In the genomic region with DNA sequence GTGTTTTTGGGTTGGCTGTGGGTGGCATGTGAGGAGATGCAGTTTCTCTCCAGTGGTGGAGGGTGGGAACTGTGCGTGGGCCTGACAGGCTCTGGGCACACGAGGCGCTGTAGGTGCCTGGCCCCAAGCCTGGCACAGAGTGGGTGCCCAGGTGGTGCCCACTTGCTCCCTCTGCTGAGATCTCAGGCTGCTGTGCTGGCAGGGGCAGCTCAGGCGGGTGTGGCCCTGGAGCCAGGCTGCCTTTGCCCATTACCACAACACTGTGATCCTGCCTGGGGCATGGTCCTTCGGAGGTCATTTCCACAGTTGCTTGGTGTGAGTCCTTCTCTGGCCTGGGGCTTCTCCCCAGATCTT, we compare ENCODE assay signal across 23 cellular contexts. TPM values are rescaled to one million over a fixed set of nuclear protein-coding genes. Genes with fewer than 3 reads are reported as not detected.
DNase-seq lines count a peak whose midpoint lies in the region; ATAC-seq, FAIRE-seq and TF ChIP-seq lines count a peak whose summit lies in the region.
"Had no signal": no experiment of that assay in that cellular context is flagged by ENCODE, and none has a peak within 500 bp of the region (broad histone marks: within the 10 kb centered on the region; RNA-seq: fewer than 3 reads in every experiment).

No MANE protein-coding gene starts in this region.

- H4K20me1 ChIP-seq in DND-41 (ENCODE audit: insufficient read depth, low read length), result peaks cover 52% of the 10 kb centered on the region
- no peaks in the 10 kb centered on the region for H4K20me1 ChIP-seq in GM12878 (ENCODE audit: control insufficient read depth, insufficient read depth)

- RAD21 ChIA-PET in GM12878 (lab: Charles Lee; ENCODE audit: unreplicated experiment), result no interaction called here

- no peaks in the 10 kb centered on the region for H3K9me3 ChIP-seq in CD8-positive, alpha-beta T cell (ENCODE audit: low read length)
- H3K9me3 ChIP-seq in DND-41 (ENCODE audit: insufficient read depth, low read length, severe bottlenecking), result no peaks in the 10 kb centered on the region
- no peaks in the 10 kb centered on the region for H3K9me3 ChIP-seq in GM12878 (replicated peaks; ENCODE audit: control insufficient read depth, insufficient read depth, low read length)
- H3K9me3 ChIP-seq in mesenchymal stem cell (ENCODE audit: control insufficient read depth, low read length), result no peaks in the 10 kb centered on the region
- H3K9me3 ChIP-seq: left lung, sigmoid colon, upper lobe of left lung had no signal

- no peak for TF ChIP-seq EP300 in GM12878 (IDR thresholded peaks at IDR 0.05; ENCODE audit: borderline replicate concordance in 1 of 2, control insufficient read depth in 1 of 2, low read depth in 2 of 2, low read length in 2 of 2)

- H3K79me1 ChIP-seq in mesenchymal stem cell (replicated peaks; ENCODE audit: low read length, poor library complexity, severe bottlenecking), result peaks cover 30% of the 10 kb centered on the region

- peak overlapping the region; percentile 84 for H4K8ac ChIP-seq in mesenchymal stem cell (ENCODE audit: low read length)

- H3K9ac ChIP-seq in DND-41 (ENCODE audit: low read depth, low read length), result no peak overlapping the region
- no peak overlapping the region for H3K9ac ChIP-seq in GM12878 (ENCODE audit: control insufficient read depth, insufficient read depth, low read length)
- H3K9ac ChIP-seq in mesenchymal stem cell (ENCODE audit: low read length), result no peak overlapping the region

- H2BK12ac ChIP-seq in mesenchymal stem cell (ENCODE audit: low read length in 2 of 2), result peak overlapping the region; percentile 57 to 75

- CTCF ChIA-PET in CD8-positive, alpha-beta T cell (lab: Charles Lee), result interaction anchor here (1.0 to 2.5 kb wide), 2 partner anchors 13 to 58 kb away, joined by 3 to 8 read pairs; no protein-coding TSS in a partner anchor
- CTCF ChIA-PET in GM12878 (lab: Yijun Ruan, JAX), result no interaction called here

- DNase-seq in CD8-positive, alpha-beta T cell, result no peak
- DNase-seq in DND-41, result no peak
- no peak for DNase-seq in GM12878 (ENCODE audit: low read depth, low spot score)
- DNase-seq in mesenchymal stem cell, result no peak
- no peak for DNase-seq in CD14-positive monocyte (ENCODE audit: low spot score)
- DNase-seq in mesenteric fat pad (ENCODE audit: low spot score), result no peak
- DNase-seq: activated CD4-positive, alpha-beta memory T cell treated with anti-CD3 and anti-CD28 coated beads, Interleukin-2, amount 10 ng/mL, durations not matched to agents 7 days and 5 days; activated effector memory CD4-positive, alpha-beta T cell treated with anti-CD3 and anti-CD28 coated beads, Interleukin-2, amount 50 U/mL, for 16 hours; activated T-cell treated with anti-CD3 and anti-CD28 coated beads for 4 hours; cerebellar nuclear complex; Kasumi-1; left lung; NCI-H1048; NCI-H1930; NCI-H2227 treated with DMSO at 0.1 percent for 48 hours; NCI-H82; OCI-M1; SHP77 treated with DMSO at 0.1 percent for 48 hours; sigmoid colon; upper lobe of left lung had no signal

- no peaks in the 10 kb centered on the region for H3K27me3 Mint-ChIP-seq in CD8-positive, alpha-beta T cell (ENCODE audit: low read depth)
- peaks cover 1 to 7% (median 5%) of the 10 kb centered on the region in 3 donors for H3K27me3 Mint-ChIP-seq in CD14-positive monocyte (ENCODE audit: low read depth in 3 of 3)
- H3K27me3 Mint-ChIP-seq: activated CD4-positive, alpha-beta memory T cell treated with anti-CD3 and anti-CD28 coated beads, Interleukin-2, amount 10 ng/mL, durations not matched to agents 7 days and 5 days had no signal

- H3K4me2 ChIP-seq in DND-41 (ENCODE audit: insufficient read depth, low read length) (no peak overlapping the region), GM12878 (ENCODE audit: control insufficient read depth, insufficient read depth) (no peak overlapping the region), mesenchymal stem cell (ENCODE audit: low read length, poor library complexity, severe bottlenecking) (no peak overlapping the region)

- no peak overlapping the region for H2AK5ac ChIP-seq in mesenchymal stem cell (ENCODE audit: low read length, severe bottlenecking)

- H3K36me3 ChIP-seq in CD8-positive, alpha-beta T cell (ENCODE audit: insufficient read depth, low read length), result peaks cover 6% of the 10 kb centered on the region
- H3K36me3 ChIP-seq in DND-41 (ENCODE audit: insufficient read depth, low read length) (peaks cover 50% of the 10 kb centered on the region), GM12878 (ENCODE audit: control insufficient read depth in 2 of 2, insufficient read depth in 2 of 2, low read length in 1 of 2) (no peaks in the 10 kb centered on the region; a peak in 1 of 4 replicates), mesenchymal stem cell (ENCODE audit: control insufficient read depth in 1 of 2, insufficient read depth in 2 of 2, low read depth in 1 of 2, low read length in 2 of 2) (peaks cover 0 to 4% of the 10 kb centered on the region in 2 experiments)
- H3K36me3 ChIP-seq: left lung, sigmoid colon, upper lobe of left lung had no signal

- H3K4me1 ChIP-seq in CD8-positive, alpha-beta T cell (ENCODE audit: insufficient read depth, low read length), result peaks cover 41% of the 10 kb centered on the region
- no peaks in the 10 kb centered on the region for H3K4me1 ChIP-seq in DND-41 (ENCODE audit: insufficient read depth, low read length)
- H3K4me1 ChIP-seq in GM12878 (ENCODE audit: control insufficient read depth, insufficient read depth, low read length), result peaks cover 5% of the 10 kb centered on the region
- H3K4me1 ChIP-seq in mesenchymal stem cell (ENCODE audit: control insufficient read depth, insufficient read depth, low read depth, low read length), result peaks cover 6% of the 10 kb centered on the region

- H3K4me3 ChIP-seq in CD8-positive, alpha-beta T cell (ENCODE audit: low read depth, low read length), result no peak overlapping the region
- H3K4me3 ChIP-seq in DND-41 (ENCODE audit: low read depth in 1 of 2, low read length in 2 of 2), result no peak overlapping the region
- H3K4me3 ChIP-seq in GM12878, result no peak overlapping the region
- H3K4me3 ChIP-seq in mesenchymal stem cell (ENCODE audit: insufficient read depth in 1 of 2, low read depth in 1 of 2, low read length in 2 of 2), result no peak overlapping the region
- H3K4me3 ChIP-seq: left lung, sigmoid colon, upper lobe of left lung had no signal

- H3K18ac ChIP-seq in mesenchymal stem cell (ENCODE audit: low read depth in 1 of 2, low read length in 2 of 2), result peak overlapping the region; percentile 16 to 93

- no peaks in the 10 kb centered on the region for H3K27me3 ChIP-seq in CD8-positive, alpha-beta T cell (ENCODE audit: insufficient read depth, low read length)
- H3K27me3 ChIP-seq in DND-41 (ENCODE audit: insufficient read depth, low read length, poor library complexity) (no peaks in the 10 kb centered on the region), GM12878 (replicated peaks in 1 of 2; ENCODE audit: control insufficient read depth in 2 of 2, insufficient read depth in 2 of 2, low read length in 1 of 2) (no peaks in the 10 kb centered on the region), mesenchymal stem cell (ENCODE audit: control insufficient read depth in 1 of 2, insufficient read depth in 1 of 2, low read length in 2 of 2) (no peaks in the 10 kb centered on the region)
- H3K27me3 ChIP-seq: left lung, sigmoid colon, upper lobe of left lung had no signal

- 96% methylated on average over 4 of the region's 5 CpGs for WGBS in GM12878 (ENCODE audit: insufficient coverage, insufficient replicate concordance, low lambda C conversion rate, missing lambda C conversion rate)
- WGBS in mesenchymal stem cell, result 97% methylated on average over 5 of the region's 5 CpGs

- SMC1A ChIA-PET in GM12878 (lab: Charles Lee; ENCODE audit: uncharacterized antibody, unreplicated experiment), result no interaction called here

- H3K23ac ChIP-seq in mesenchymal stem cell (ENCODE audit: low read length in 2 of 2), result peak overlapping the region in 1 of 2 experiments; percentile 67

- no peak overlapping the region for H2AFZ ChIP-seq in DND-41 (ENCODE audit: low read depth, low read length)
- no peak overlapping the region for H2AFZ ChIP-seq in GM12878 (ENCODE audit: control insufficient read depth, low read depth, low read length)
- H2AFZ ChIP-seq in mesenchymal stem cell (ENCODE audit: low read depth, low read length), result peak overlapping the region; percentile 10

- TF ChIP-seq POLR2A in GM12878 (IDR thresholded peaks at IDR 0.05; ENCODE audit: low read depth, low read length), result no peak

- no peak for TF ChIP-seq RAD21 in GM12878 (IDR thresholded peaks at IDR 0.05; ENCODE audit: insufficient read depth, low read depth, low read length)

- no peak overlapping the region for H2BK5ac ChIP-seq in mesenchymal stem cell (ENCODE audit: low read depth, low read length, poor library complexity, severe bottlenecking)

- POLR2A ChIA-PET in CD8-positive, alpha-beta T cell (lab: Charles Lee), result no interaction called here
- POLR2A ChIA-PET in GM12878 (lab: Charles Lee), result no interaction called here

- TF ChIP-seq CTCF in CD8-positive, alpha-beta T cell (IDR thresholded peaks at IDR 0.05), result no peak
- TF ChIP-seq CTCF in DND-41 (IDR thresholded peaks at IDR 0.05; ENCODE audit: borderline replicate concordance, extremely low read depth, low read length, poor library complexity, severe bottlenecking) (peak; percentile 11), GM12878 (IDR thresholded peaks at IDR 0.05 in 2 of 3, conservative IDR thresholded peaks at IDR 0.05 in 1 of 3; ENCODE audit: control insufficient read depth in 2 of 3, extremely low read depth in 1 of 3, insufficient read depth in 1 of 3, low read depth in 3 of 3, low read length in 3 of 3) (no peak), CD14-positive monocyte (IDR thresholded peaks at IDR 0.05) (no peak)

- peaks cover 68% of the 10 kb centered on the region for H3K4me1 Mint-ChIP-seq in CD8-positive, alpha-beta T cell (ENCODE audit: low read depth)
- peaks cover 31% of the 10 kb centered on the region for H3K4me1 Mint-ChIP-seq in CD14-positive monocyte

- no peak overlapping the region for H2BK120ac ChIP-seq in mesenchymal stem cell (ENCODE audit: low read depth, low read length)

- H3K4ac ChIP-seq in mesenchymal stem cell (ENCODE audit: low read depth in 1 of 2, low read length in 2 of 2), result peak overlapping the region; percentile 76 to 96

- BruUV-seq in GM12878 (replicated peaks; lab: Mats Ljungman, UMichigan), result no TSS peak

- no peak overlapping the region for H3K27ac Mint-ChIP-seq in CD8-positive, alpha-beta T cell
- no peak overlapping the region for H3K27ac Mint-ChIP-seq in CD14-positive monocyte
- H3K27ac Mint-ChIP-seq: activated CD4-positive, alpha-beta memory T cell treated with anti-CD3 and anti-CD28 coated beads, Interleukin-2, amount 10 ng/mL, durations not matched to agents 7 days and 5 days had no signal

- H3K4me3 Mint-ChIP-seq in CD8-positive, alpha-beta T cell, result no peak overlapping the region
- H3K4me3 Mint-ChIP-seq in CD14-positive monocyte, result no peak overlapping the region
- H3K4me3 Mint-ChIP-seq: activated CD4-positive, alpha-beta memory T cell treated with anti-CD3 and anti-CD28 coated beads, Interleukin-2, amount 10 ng/mL, durations not matched to agents 7 days and 5 days; neural crest cell had no signal

- peak overlapping the region; percentile 81 for H4K91ac ChIP-seq in mesenchymal stem cell (ENCODE audit: low read length)

- H3K27ac ChIP-seq in CD8-positive, alpha-beta T cell (ENCODE audit: low read depth, low read length), result no peak overlapping the region
- no peak overlapping the region for H3K27ac ChIP-seq in DND-41 (ENCODE audit: low read length)
- H3K27ac ChIP-seq in GM12878 (ENCODE audit: control insufficient read depth, insufficient read depth), result no peak overlapping the region
- no peak overlapping the region for H3K27ac ChIP-seq in mesenchymal stem cell (ENCODE audit: low read length, poor library complexity, severe bottlenecking)
- H3K27ac ChIP-seq: sigmoid colon had no signal

- intact Hi-C loops in CD8-positive, alpha-beta T cell (cut with DNase I, micrococcal nuclease), result no loop called here
- intact Hi-C loops in GM12878 (cut with micrococcal nuclease; ENCODE audit: unreplicated experiment) (no loop called here), CD14-positive monocyte (cut with micrococcal nuclease) (no loop called here)

- no peak for FAIRE-seq in GM12878 (lab: Jason Lieb, UNC)

- peak overlapping the region in 1 of 2 experiments; percentile 96 for H3K14ac ChIP-seq in mesenchymal stem cell (ENCODE audit: low read length in 2 of 2)

- peaks cover 18% of the 10 kb centered on the region for H3K36me3 Mint-ChIP-seq in CD8-positive, alpha-beta T cell
- H3K36me3 Mint-ChIP-seq in CD14-positive monocyte, result peaks cover 10 to 14% of the 10 kb centered on the region in 2 donors

- in situ Hi-C loops in GM12878 (cut with MboI), result no loop called here

- H2BK15ac ChIP-seq in mesenchymal stem cell (ENCODE audit: low read depth, poor library complexity, severe bottlenecking), result peak overlapping the region; percentile 73

- ATAC-seq in CD8-positive, alpha-beta T cell, result peak; percentile 31
- ATAC-seq in DND-41 (ENCODE audit: insufficient read depth, low read depth), result peak; percentile 57
- ATAC-seq in GM12878, result peak; percentile 52
- no peak for ATAC-seq in HG02885 (IDR thresholded peaks at IDR 0.05; ENCODE audit: poor library complexity, unreplicated experiment)
- no peak for ATAC-seq in GM21723 (IDR thresholded peaks at IDR 0.05; ENCODE audit: unreplicated experiment)
- ATAC-seq: left lung had no signal

- H3K79me2 ChIP-seq in DND-41 (ENCODE audit: insufficient read depth, low read length) (peaks cover 98% of the 10 kb centered on the region), GM12878 (ENCODE audit: control insufficient read depth, insufficient read depth, low read length) (no peaks in the 10 kb centered on the region; the same call in none of the 2 replicates)

- H3K9me3 Mint-ChIP-seq in CD8-positive, alpha-beta T cell, result no peaks in the 10 kb centered on the region
- no peaks in the 10 kb centered on the region for H3K9me3 Mint-ChIP-seq in CD14-positive monocyte
- H3K9me3 Mint-ChIP-seq: activated CD4-positive, alpha-beta memory T cell treated with anti-CD3 and anti-CD28 coated beads, Interleukin-2, amount 10 ng/mL, durations not matched to agents 7 days and 5 days; neural crest cell had no signal

RNA-seq across cellular contexts. Expression of a gene that starts 20.4 kb away (rescaled TPM):
- total RNA-seq in CD8-positive, alpha-beta T cell, result 10 to 100 TPM; 21.5 to 23.4 TPM
- 7.5 TPM in 2 replicates for total RNA-seq in GM12878 (2013; cell fraction: nucleolus; rRNA removed)
- total RNA-seq in GM12878 (2014; rRNA removed), result 8.3 and 8.7 TPM in 2 replicates
- 5.8 and 6.2 TPM in 2 replicates for total RNA-seq in GM12878 (2014; rRNA removed; fragmentation: Illumina TruSeq; extraction: Trizol)
- total RNA-seq in GM12878 (2021), result 14.0 and 15.2 TPM in 2 replicates
- polyA plus RNA-seq in GM12878 (2011; ENCODE audit: low read depth), result 2.4 TPM
- 2.8 and 4.0 TPM in 2 replicates for polyA plus RNA-seq in GM12878 (2011; rRNA removed)
- polyA plus RNA-seq in GM12878 (2011; cell fraction: cytosol; rRNA removed), result 4.4 and 4.8 TPM in 2 replicates
- polyA plus RNA-seq in GM12878 (2011; cell fraction: nucleus; rRNA removed), result 5.2 and 7.7 TPM in 2 replicates
- 4.3 and 5.1 TPM in 2 replicates for polyA plus RNA-seq in GM12878 (2012)
- polyA plus RNA-seq in GM12878 (2014; fragmentation: Illumina TruSeq; extraction: Trizol), result 5.3 and 7.1 TPM in 2 replicates
- 1 to 10 TPM; 2.2 to 2.9 TPM for polyA plus RNA-seq in GM12878 (2014; fragmentation: Nextera tagmentation; extraction: Ambion mirVana)
- 6.7 and 7.9 TPM in 2 replicates for polyA plus RNA-seq in GM12878 (2014; rRNA removed)
- 1 to 10 TPM; 2.4 to 2.8 TPM for polyA plus RNA-seq in GM12878 (2016; fragmentation: Nextera tagmentation; extraction: Ambion mirVana)
- 4.9 and 6.4 TPM in 2 replicates for polyA minus RNA-seq in GM12878 (2011; rRNA and poly(A)+ RNA removed)
- polyA minus RNA-seq in GM12878 (2011; cell fraction: cytosol; rRNA and poly(A)+ RNA removed), result 5.1 and 5.2 TPM in 2 replicates
- 4.1 and 7.7 TPM in 2 replicates for polyA minus RNA-seq in GM12878 (2011; cell fraction: nucleus; rRNA and poly(A)+ RNA removed)
- 4.9 TPM for polyA plus RNA-seq in mesenchymal stem cell (2013, experiment 1 of 2)
- 4.4 TPM for polyA plus RNA-seq in mesenchymal stem cell (2013, experiment 2 of 2)
- polyA plus RNA-seq in CD14-positive monocyte, result 1 to 10 TPM in 1 of 2 donors, under 1 TPM in 1; 0.76 to 1.4 TPM
- total RNA-seq in mesenteric fat pad, result 20.9 TPM

RNA-seq across cellular contexts. Expression of a gene that starts 22.1 kb away (rescaled TPM):
- total RNA-seq in CD8-positive, alpha-beta T cell, result 1 to 10 TPM; 6.3 to 7.8 TPM
- 18.9 and 21.4 TPM in 2 replicates for total RNA-seq in GM12878 (2013; cell fraction: nucleolus; rRNA removed)
- total RNA-seq in GM12878 (2014; rRNA removed) (8.7 and 15.1 TPM in 2 replicates), GM12878 (2014; rRNA removed; fragmentation: Illumina TruSeq; extraction: Trizol) (12.2 and 13.2 TPM in 2 replicates), GM12878 (2021) (44.9 and 45.1 TPM in 2 replicates), mesenteric fat pad (25.5 TPM)
- polyA plus RNA-seq in GM12878 (2011; ENCODE audit: low read depth), result 7.0 TPM
- polyA plus RNA-seq in GM12878 (2011; rRNA removed) (63.9 and 69.8 TPM in 2 replicates), GM12878 (2014; fragmentation: Illumina TruSeq; extraction: Trizol) (29.5 and 30.4 TPM in 2 replicates), GM12878 (2014; fragmentation: Nextera tagmentation; extraction: Ambion mirVana) (1 to 10 TPM; 6.2 to 8.8 TPM), GM12878 (2014; rRNA removed) (29.2 and 34.8 TPM in 2 replicates), GM12878 (2016; fragmentation: Nextera tagmentation; extraction: Ambion mirVana) (10 to 100 TPM; 21.8 to 22.0 TPM), CD14-positive monocyte (10 to 100 TPM; 15.5 to 27.5 TPM)
- polyA plus RNA-seq in GM12878 (2011; cell fraction: cytosol; rRNA removed), result 52.5 and 53.4 TPM in 2 replicates
- 87.8 and 88.3 TPM in 2 replicates for polyA plus RNA-seq in GM12878 (2011; cell fraction: nucleus; rRNA removed)
- 16.7 and 18.1 TPM in 2 replicates for polyA plus RNA-seq in GM12878 (2012)
- polyA minus RNA-seq in GM12878 (2011; rRNA and poly(A)+ RNA removed), result 57.6 and 90.8 TPM in 2 replicates
- polyA minus RNA-seq in GM12878 (2011; cell fraction: cytosol; rRNA and poly(A)+ RNA removed), result 15.9 and 22.5 TPM in 2 replicates
- polyA minus RNA-seq in GM12878 (2011; cell fraction: nucleus; rRNA and poly(A)+ RNA removed), result 34.7 and 50.0 TPM in 2 replicates
- 4.5 TPM for polyA plus RNA-seq in mesenchymal stem cell (2013, experiment 1 of 2)
- polyA plus RNA-seq in mesenchymal stem cell (2013, experiment 2 of 2), result 4.7 TPM

Comparison
In these comparisons a context has a peak if more than half of its experiments do, and no peak if none do; other contexts are left out.
1. ATAC-seq: peak in CD8-positive, alpha-beta T cell (single experiment), DND-41 (single experiment) and GM12878 (single experiment); none in HG02885 (single experiment) and GM21723 (single experiment).